ENCODE assay signal across 13 cellular contexts in the genomic region with DNA sequence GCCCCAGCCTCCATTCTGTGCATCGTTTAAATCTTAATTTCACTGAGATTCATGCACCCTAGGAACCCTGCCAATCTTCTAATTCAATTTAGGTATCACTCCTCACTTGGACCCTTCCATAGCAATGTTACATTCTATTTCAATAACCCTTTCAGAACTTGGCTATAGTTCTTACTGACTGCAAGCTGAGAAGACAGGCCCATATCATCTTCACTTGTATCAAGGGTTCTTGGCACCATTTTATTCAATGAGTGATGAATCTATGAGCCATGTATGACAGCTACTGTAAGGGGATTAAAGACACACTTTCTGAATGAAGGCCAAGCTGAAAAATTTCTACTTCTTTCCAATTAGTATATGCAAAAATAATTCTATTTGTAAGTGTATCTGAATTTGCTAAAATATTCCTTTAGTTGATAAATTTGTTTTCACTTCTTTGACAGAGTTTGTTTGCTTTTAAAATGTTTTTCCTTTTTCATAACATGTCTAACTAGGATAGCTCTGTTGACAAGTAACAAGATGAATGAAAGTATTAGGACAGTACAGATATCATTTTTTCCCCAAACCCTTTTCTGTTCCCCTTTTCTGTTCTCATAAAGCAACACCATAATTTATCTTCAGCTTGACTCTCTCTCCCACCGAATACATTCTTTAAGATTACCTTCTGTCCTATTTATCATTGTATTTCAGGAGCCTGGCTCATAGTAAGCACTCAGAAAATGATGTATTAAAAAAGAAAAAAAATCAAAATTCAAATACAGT. TPM values are rescaled to one million over a fixed set of nuclear protein-coding genes. Genes with fewer than 3 reads are reported as not detected.
A peak's percentile ranks its signal among the peaks of the same experiment; 100 is the strongest.
DNase-seq lines count a peak whose midpoint lies in the region; ATAC-seq and TF ChIP-seq lines count a peak whose summit lies in the region.
"Had no signal": no experiment of that assay in that cellular context is flagged by ENCODE, and none has a peak within 500 bp of the region (broad histone marks: within the 10 kb centered on the region; RNA-seq: fewer than 3 reads in every experiment).

No MANE protein-coding gene starts in this region.

- peaks cover 4% of the 10 kb centered on the region for H3K4me1 Mint-ChIP-seq in nephron
- peaks cover 23% of the 10 kb centered on the region for H3K4me1 Mint-ChIP-seq in activated T-helper 1 cell treated with anti-CD3 and anti-CD28 coated beads, Interleukin-12 subunit alpha, Interleukin-12 subunit beta, Interleukin-2, Interleukin-4 antibody, amounts not matched to agents 30 ng/mL and 10 ng/mL and 1 ng/mL, durations not matched to agents 14 hours and 24 hours and 36 hours (ENCODE audit: low read depth)

- no peaks in the 10 kb centered on the region for H3K27me3 Mint-ChIP-seq in nephron (ENCODE audit: low read depth)
- H3K27me3 Mint-ChIP-seq in activated T-helper 1 cell treated with anti-CD3 and anti-CD28 coated beads, Interleukin-12 subunit alpha, Interleukin-12 subunit beta, Interleukin-2, Interleukin-4 antibody, amounts not matched to agents 30 ng/mL and 10 ng/mL and 1 ng/mL, durations not matched to agents 14 hours and 24 hours and 36 hours (ENCODE audit: insufficient read depth), result no peaks in the 10 kb centered on the region

- H3K36me3 Mint-ChIP-seq in nephron (ENCODE audit: low read depth), result no peaks in the 10 kb centered on the region
- H3K36me3 Mint-ChIP-seq in activated T-helper 1 cell treated with anti-CD3 and anti-CD28 coated beads, Interleukin-12 subunit alpha, Interleukin-12 subunit beta, Interleukin-2, Interleukin-4 antibody, amounts not matched to agents 30 ng/mL and 10 ng/mL and 1 ng/mL, durations not matched to agents 14 hours and 24 hours and 36 hours (ENCODE audit: low read depth), result peaks cover 9% of the 10 kb centered on the region

- intact Hi-C loops in activated T-helper 1 cell treated with anti-CD3 and anti-CD28 coated beads, Interleukin-12 subunit alpha, Interleukin-12 subunit beta, Interleukin-2, Interleukin-4 antibody, amounts not matched to agents 30 ng/mL and 10 ng/mL and 1 ng/mL, durations not matched to agents 14 hours and 24 hours and 36 hours (cut with micrococcal nuclease), result loop anchor here (1.0 kb wide), 1 partner anchor 9 kb away; the partner anchor contains the start of gene ITGA2

- no peak for TF ChIP-seq CTCF in nephron (IDR thresholded peaks at IDR 0.05; ENCODE audit: unreplicated experiment in 3 of 3)

- ATAC-seq in GM18868 (IDR thresholded peaks at IDR 0.05; ENCODE audit: unreplicated experiment), result peak; percentile 81
- ATAC-seq in GM21528 (IDR thresholded peaks at IDR 0.05; ENCODE audit: low FRiP score, unreplicated experiment), result peak; percentile 65
- ATAC-seq: heart left ventricle had no signal

- H3K27ac Mint-ChIP-seq in nephron, result peak overlapping the region; percentile 37 to 87 (median 83)
- H3K27ac Mint-ChIP-seq in activated T-helper 1 cell treated with anti-CD3 and anti-CD28 coated beads, Interleukin-12 subunit alpha, Interleukin-12 subunit beta, Interleukin-2, Interleukin-4 antibody, amounts not matched to agents 30 ng/mL and 10 ng/mL and 1 ng/mL, durations not matched to agents 14 hours and 24 hours and 36 hours, result no peak overlapping the region

- DNase-seq in NCI-H446 (lab: John Stamatoyannopoulos, UW) (peak; percentile 10 to 54), AG08396 (ENCODE audit: low spot score) (no peak), SKM-1 (lab: John Stamatoyannopoulos, UW; ENCODE audit: unreplicated experiment) (no peak)
- DNase-seq in activated T-helper 1 cell treated with anti-CD3 and anti-CD28 coated beads, Interleukin-12 subunit alpha, Interleukin-12 subunit beta, Interleukin-2, Interleukin-4 antibody, amounts not matched to agents 30 ng/mL and 10 ng/mL and 1 ng/mL, durations not matched to agents 14 hours and 24 hours and 36 hours (ENCODE audit: low spot score), result no peak
- DNase-seq in activated CD4-positive, alpha-beta T cell treated with anti-CD3 and anti-CD28 coated beads for 4 hours, result no peak
- DNase-seq: activated T-cell treated with anti-CD3 and anti-CD28 coated beads, Interleukin-2, amount 50 U/mL, for 4 hours; DND-41; heart left ventricle; NCI-H748 treated with DMSO at 0.1 percent for 48 hours; RPMI8226 had no signal

- no peak overlapping the region for H3K4me3 Mint-ChIP-seq in nephron
- H3K4me3 Mint-ChIP-seq in activated T-helper 1 cell treated with anti-CD3 and anti-CD28 coated beads, Interleukin-12 subunit alpha, Interleukin-12 subunit beta, Interleukin-2, Interleukin-4 antibody, amounts not matched to agents 30 ng/mL and 10 ng/mL and 1 ng/mL, durations not matched to agents 14 hours and 24 hours and 36 hours, result no peak overlapping the region
- H3K4me3 Mint-ChIP-seq: activated T-cell treated with anti-CD3 and anti-CD28 coated beads, Interleukin-2, amount 50 U/mL, for 4 hours had no signal

- H3K9me3 Mint-ChIP-seq in nephron, result no peaks in the 10 kb centered on the region
- H3K9me3 Mint-ChIP-seq in activated T-helper 1 cell treated with anti-CD3 and anti-CD28 coated beads, Interleukin-12 subunit alpha, Interleukin-12 subunit beta, Interleukin-2, Interleukin-4 antibody, amounts not matched to agents 30 ng/mL and 10 ng/mL and 1 ng/mL, durations not matched to agents 14 hours and 24 hours and 36 hours, result no peaks in the 10 kb centered on the region
- H3K9me3 Mint-ChIP-seq: activated T-cell treated with anti-CD3 and anti-CD28 coated beads, Interleukin-2, amount 50 U/mL, for 4 hours had no signal

RNA-seq across cellular contexts. Expression of gene ITGA2, which starts 9.6 kb away (rescaled TPM):
- 3.1 and 3.2 TPM in 2 replicates for total RNA-seq in activated T-helper 1 cell treated with anti-CD3 and anti-CD28 coated beads, Interleukin-12 subunit alpha, Interleukin-12 subunit beta, Interleukin-2, Interleukin-4 antibody, amounts not matched to agents 30 ng/mL and 10 ng/mL and 1 ng/mL, durations not matched to agents 14 hours and 24 hours and 36 hours

Comparison
In these comparisons a context has a peak if more than half of its experiments do, and no peak if none do; other contexts are left out.
1. DNase-seq: peak in NCI-H446 (2 of 2); none in AG08396 (single experiment), activated T-helper 1 cell treated with anti-CD3 and anti-CD28 coated beads, Interleukin-12 subunit alpha, Interleukin-12 subunit beta, Interleukin-2, Interleukin-4 antibody, amounts not matched to agents 30 ng/mL and 10 ng/mL and 1 ng/mL, durations not matched to agents 14 hours and 24 hours and 36 hours (single experiment), activated CD4-positive, alpha-beta T cell treated with anti-CD3 and anti-CD28 coated beads for 4 hours (0 of 2) and SKM-1 (single experiment).